10 cellular contexts compared by ENCODE assay signal in genomic region chr4:44738615-44739014, GRCh38.
A peak's percentile ranks its signal among the peaks of the same experiment; 100 is the strongest.
DNase-seq lines count a peak whose midpoint lies in the region; ATAC-seq and TF ChIP-seq lines count a peak whose summit lies in the region.
"Had no signal": no experiment of that assay in that cellular context is flagged by ENCODE, and none has a peak within 500 bp of the region (broad histone marks: within the 10 kb centered on the region; RNA-seq: fewer than 3 reads in every experiment).

No MANE protein-coding gene starts in this region.

- no peaks in the 10 kb centered on the region for H3K36me3 Mint-ChIP-seq in nephron progenitor cell (ENCODE audit: low read depth)
- H3K36me3 Mint-ChIP-seq: natural killer cell treated with Interleukin-12 subunit alpha and Interleukin-12 subunit beta and Interleukin-15 and Interleukin-18, amount 100 ng/mL, for 72 hours had no signal

- ATAC-seq in GM18517 (IDR thresholded peaks at IDR 0.05; ENCODE audit: unreplicated experiment): peak; percentile 81
- peak; percentile 60 for ATAC-seq in HG02763 (IDR thresholded peaks at IDR 0.05; ENCODE audit: unreplicated experiment)
- ATAC-seq in GM18873 (IDR thresholded peaks at IDR 0.05; ENCODE audit: low FRiP score, unreplicated experiment): no peak
- ATAC-seq: activated T-cell treated with anti-CD3 and anti-CD28 coated beads, Interleukin-2, amount 50 U/mL, for 4 hours; natural killer cell treated with Interleukin-12 subunit alpha and Interleukin-12 subunit beta and Interleukin-15 and Interleukin-18, amount 100 ng/mL, for 72 hours had no signal

- no peaks in the 10 kb centered on the region for H3K4me1 Mint-ChIP-seq in nephron progenitor cell

- peak; percentile 33 for DNase-seq in SW480 (ENCODE audit: low spot score)
- no peak for DNase-seq in nephron progenitor cell
- no peak for DNase-seq in SHP77 (lab: John Stamatoyannopoulos, UW)
- DNase-seq in stimulated activated CD4-positive, alpha-beta T cell treated with anti-CD3 and anti-CD28 coated beads, Interleukin-4, amount 100 ng/mL, for 4 hours: no peak
- DNase-seq: activated T-cell treated with anti-CD3 and anti-CD28 coated beads, Interleukin-2, amount 50 U/mL, for 4 hours; esophagus squamous epithelium had no signal

- peak; percentile 25 for TF ChIP-seq CTCF in nephron progenitor cell (IDR thresholded peaks at IDR 0.05)

- no peaks in the 10 kb centered on the region for H3K9me3 Mint-ChIP-seq in nephron progenitor cell
- H3K9me3 Mint-ChIP-seq: activated T-cell treated with anti-CD3 and anti-CD28 coated beads, Interleukin-2, amount 50 U/mL, for 4 hours had no signal

- H3K27me3 Mint-ChIP-seq in nephron progenitor cell (ENCODE audit: low read depth, poor library complexity): no peaks in the 10 kb centered on the region

- H3K4me3 Mint-ChIP-seq in nephron progenitor cell: no peak overlapping the region
- H3K4me3 Mint-ChIP-seq: activated T-cell treated with anti-CD3 and anti-CD28 coated beads, Interleukin-2, amount 50 U/mL, for 4 hours; natural killer cell treated with Interleukin-12 subunit alpha and Interleukin-12 subunit beta and Interleukin-15 and Interleukin-18, amount 100 ng/mL, for 72 hours had no signal

- H3K27ac Mint-ChIP-seq in nephron progenitor cell: no peak overlapping the region
- H3K27ac Mint-ChIP-seq: natural killer cell treated with Interleukin-12 subunit alpha and Interleukin-12 subunit beta and Interleukin-15 and Interleukin-18, amount 100 ng/mL, for 72 hours had no signal
